Comparison of ENCODE assay signal across 11 cellular contexts in the genomic region with DNA sequence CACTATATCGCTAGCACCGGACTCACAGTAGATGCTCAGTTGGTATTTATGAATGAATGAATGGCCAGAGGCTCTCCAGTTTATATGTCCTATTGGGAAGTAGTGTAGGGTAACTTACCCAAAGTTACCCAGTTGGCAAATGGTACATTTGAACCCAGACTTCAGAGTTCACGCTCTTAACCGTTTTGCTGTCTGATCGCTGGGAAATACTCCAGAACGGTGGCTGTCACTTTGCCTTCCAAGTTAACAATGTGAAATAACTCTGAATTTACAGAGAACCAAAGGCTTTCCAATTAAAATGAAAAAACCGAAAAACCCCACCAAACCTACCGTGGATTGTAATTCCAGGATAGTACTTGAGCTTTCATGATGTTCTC. TPM values are rescaled to one million over a fixed set of nuclear protein-coding genes. Genes with fewer than 3 reads are reported as not detected.
DNase-seq lines count a peak whose midpoint lies in the region; ATAC-seq and TF ChIP-seq lines count a peak whose summit lies in the region.
"Had no signal": no experiment of that assay in that cellular context is flagged by ENCODE, and none has a peak within 500 bp of the region (broad histone marks: within the 10 kb centered on the region; RNA-seq: fewer than 3 reads in every experiment).

No MANE protein-coding gene starts in this region.

- peaks cover 56% of the 10 kb centered on the region for H3K4me1 Mint-ChIP-seq in CD8-positive, alpha-beta T cell (ENCODE audit: low read depth)
- H3K4me1 Mint-ChIP-seq in chondrocyte (ENCODE audit: low read depth), result peaks cover 51% of the 10 kb centered on the region
- peaks cover 20% of the 10 kb centered on the region for H3K4me1 Mint-ChIP-seq in neural progenitor cell

- H3K27me3 ChIP-seq in CD8-positive, alpha-beta T cell (ENCODE audit: insufficient read depth, low read length), result no peaks in the 10 kb centered on the region
- no peaks in the 10 kb centered on the region for H3K27me3 ChIP-seq in neural progenitor cell
- H3K27me3 ChIP-seq: body of pancreas had no signal

- peaks cover 56% of the 10 kb centered on the region for H3K4me1 ChIP-seq in CD8-positive, alpha-beta T cell (ENCODE audit: insufficient read depth, low read length)
- peaks cover 14% of the 10 kb centered on the region for H3K4me1 ChIP-seq in neural progenitor cell

- H3K27ac ChIP-seq in CD8-positive, alpha-beta T cell (ENCODE audit: low read depth, low read length), result no peak overlapping the region
- H3K27ac ChIP-seq in neural progenitor cell, result no peak overlapping the region

- no peak for DNase-seq in CD8-positive, alpha-beta T cell
- DNase-seq in Jurkat, Clone E6-1 (ENCODE audit: low read depth, low spot score), result no peak
- DNase-seq in chondrocyte (ENCODE audit: low spot score) (no peak), neural progenitor cell (ENCODE audit: low spot score) (no peak), NCI-H146 treated with DMSO at 0.1 percent for 48 hours (lab: John Stamatoyannopoulos, UW; ENCODE audit: unreplicated experiment) (no peak), AML-193 (lab: John Stamatoyannopoulos, UW) (no peak), SW 1271 (lab: John Stamatoyannopoulos, UW) (no peak)
- DNase-seq: body of pancreas, GDM1, NCI-H2107 had no signal

- H3K79me2 ChIP-seq in neural progenitor cell (ENCODE audit: low read depth), result peaks cover 67% of the 10 kb centered on the region

- no peak for TF ChIP-seq CTCF in CD8-positive, alpha-beta T cell (IDR thresholded peaks at IDR 0.05)
- TF ChIP-seq CTCF in chondrocyte (IDR thresholded peaks at IDR 0.05) (no peak), neural progenitor cell (IDR thresholded peaks at IDR 0.05) (no peak)

- no peaks in the 10 kb centered on the region for H3K9me3 Mint-ChIP-seq in CD8-positive, alpha-beta T cell
- H3K9me3 Mint-ChIP-seq in chondrocyte (ENCODE audit: low read depth) (peaks cover 4% of the 10 kb centered on the region), neural progenitor cell (peaks cover 4% of the 10 kb centered on the region)

- H3K36me3 ChIP-seq in CD8-positive, alpha-beta T cell (ENCODE audit: insufficient read depth, low read length), result no peaks in the 10 kb centered on the region
- H3K36me3 ChIP-seq in neural progenitor cell, result no peaks in the 10 kb centered on the region

- peak overlapping the region; percentile 96 for H3K27ac Mint-ChIP-seq in CD8-positive, alpha-beta T cell
- peak overlapping the region; percentile 52 for H3K27ac Mint-ChIP-seq in chondrocyte (ENCODE audit: unreplicated experiment)
- H3K27ac Mint-ChIP-seq in neural progenitor cell, result no peak overlapping the region

- no peak for ATAC-seq in CD8-positive, alpha-beta T cell
- no peak for ATAC-seq in HG02798 (IDR thresholded peaks at IDR 0.05; ENCODE audit: poor library complexity, unreplicated experiment)
- ATAC-seq: body of pancreas had no signal

- H4K20me1 ChIP-seq in neural progenitor cell (ENCODE audit: low read depth), result peaks cover 59% of the 10 kb centered on the region

- H3K4me3 Mint-ChIP-seq in CD8-positive, alpha-beta T cell, result peak overlapping the region; percentile 88
- peak overlapping the region; percentile 83 for H3K4me3 Mint-ChIP-seq in chondrocyte (ENCODE audit: unreplicated experiment)
- peak overlapping the region; percentile 93 for H3K4me3 Mint-ChIP-seq in neural progenitor cell

- no peak overlapping the region for H3K9ac ChIP-seq in neural progenitor cell

- CTCF ChIA-PET in CD8-positive, alpha-beta T cell (lab: Charles Lee), result no interaction called here

- H3F3A ChIP-seq in neural progenitor cell (ENCODE audit: low read depth), result peaks cover 3% of the 10 kb centered on the region

- peak overlapping the region; percentile 96 for H3K4me2 ChIP-seq in neural progenitor cell

- no peak overlapping the region for H3K4me3 ChIP-seq in CD8-positive, alpha-beta T cell (ENCODE audit: low read depth, low read length)
- peak overlapping the region; percentile 91 for H3K4me3 ChIP-seq in Jurkat, Clone E6-1 (ENCODE audit: low read length)
- H3K4me3 ChIP-seq in neural progenitor cell, result peak overlapping the region; percentile 71

- H3K27me3 Mint-ChIP-seq in CD8-positive, alpha-beta T cell (ENCODE audit: low read depth), result no peaks in the 10 kb centered on the region
- H3K27me3 Mint-ChIP-seq in chondrocyte (ENCODE audit: low read depth) (no peaks in the 10 kb centered on the region), neural progenitor cell (ENCODE audit: insufficient read depth, low read depth) (peaks cover 9% of the 10 kb centered on the region)

- POLR2A ChIA-PET in CD8-positive, alpha-beta T cell (lab: Charles Lee), result interaction anchor here (0.8 kb wide), 1 partner anchor 17 kb away, joined by 3 read pairs; no protein-coding TSS in a partner anchor

- H2AFZ ChIP-seq in neural progenitor cell (replicated peaks), result no peak overlapping the region

- no peaks in the 10 kb centered on the region for H3K9me3 ChIP-seq in CD8-positive, alpha-beta T cell (ENCODE audit: low read length)
- no peaks in the 10 kb centered on the region for H3K9me3 ChIP-seq in neural progenitor cell (ENCODE audit: low read depth)
- H3K9me3 ChIP-seq: body of pancreas had no signal

- intact Hi-C loops in CD8-positive, alpha-beta T cell (cut with DNase I, micrococcal nuclease), result no loop called here

- H3K36me3 Mint-ChIP-seq in CD8-positive, alpha-beta T cell, result peaks cover 36% of the 10 kb centered on the region
- H3K36me3 Mint-ChIP-seq in chondrocyte (ENCODE audit: low read depth) (no peaks in the 10 kb centered on the region), neural progenitor cell (peaks cover 39% of the 10 kb centered on the region)

RNA-seq across cellular contexts. Expression of gene VAPB, which starts 1.6 kb away (rescaled TPM):
- 10 to 100 TPM; 29.3 to 32.3 TPM for total RNA-seq in CD8-positive, alpha-beta T cell
- polyA plus RNA-seq in Jurkat, Clone E6-1 (2012; ENCODE audit: insufficient read depth, insufficient read length), result 33.5 TPM
- total RNA-seq in chondrocyte, result 48.2 to 55.3 TPM (median 53.3 TPM) in 3 replicates
- 26.0 and 31.9 TPM in 2 replicates for total RNA-seq in neural progenitor cell (ENCODE audit: low replicate concordance)
